13 cellular contexts compared by ENCODE assay signal in the genomic region with DNA sequence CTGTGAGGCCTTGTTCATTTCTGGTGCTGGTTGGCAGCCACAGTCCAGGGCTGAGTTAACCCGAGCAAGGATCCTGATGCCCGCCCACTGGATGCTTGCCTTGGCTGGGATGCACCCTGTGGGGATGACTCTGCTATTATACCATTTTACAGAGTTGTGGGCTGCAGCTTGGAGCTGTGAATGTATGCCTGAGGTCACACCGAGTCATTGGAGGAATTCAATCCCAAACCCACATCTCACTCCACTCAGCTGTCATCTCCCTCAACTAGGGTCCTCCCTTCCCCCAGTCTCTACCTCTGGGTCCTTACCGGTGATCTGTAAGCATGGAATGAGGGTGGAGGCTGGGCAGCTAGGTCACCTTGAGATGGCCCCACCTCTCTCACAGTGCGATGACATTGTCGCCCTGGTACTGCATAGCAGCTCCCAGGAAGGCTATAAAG.
DNase-seq lines count a peak whose midpoint lies in the region; ATAC-seq and TF ChIP-seq lines count a peak whose summit lies in the region.
"Had no signal": no experiment of that assay in that cellular context is flagged by ENCODE, and none has a peak within 500 bp of the region (broad histone marks: within the 10 kb centered on the region; RNA-seq: fewer than 3 reads in every experiment).

No MANE protein-coding gene starts in this region.

- DNase-seq in EL, result peak; percentile 82
- no peak for DNase-seq in RWPE2 (ENCODE audit: low spot score)
- no peak for DNase-seq in epithelial cell of prostate (ENCODE audit: low read depth, low spot score)
- no peak for DNase-seq in NOMO-1 (lab: John Stamatoyannopoulos, UW; ENCODE audit: unreplicated experiment in 2 of 2)
- DNase-seq: activated CD4-positive, CD25-positive, alpha-beta regulatory T cell treated with anti-CD3 and anti-CD28 coated beads, Interleukin-2, amount 50 U/mL, for 72 hours; NCI-H1105; upper lobe of left lung had no signal

- H3K27me3 ChIP-seq in RWPE2 (ENCODE audit: insufficient read depth, poor library complexity, severe bottlenecking) (no peaks in the 10 kb centered on the region), neutrophil (no peaks in the 10 kb centered on the region)
- H3K27me3 ChIP-seq: cardiac muscle cell, neural progenitor cell, upper lobe of left lung had no signal

- ATAC-seq in RWPE2 (ENCODE audit: low read depth) (peak; percentile 62; the same call in 2 of the 3 replicates), GM19328 (IDR thresholded peaks at IDR 0.05; ENCODE audit: unreplicated experiment) (no peak), GM21717 (IDR thresholded peaks at IDR 0.05; ENCODE audit: unreplicated experiment) (no peak), HG03139 (IDR thresholded peaks at IDR 0.05; ENCODE audit: unreplicated experiment) (no peak)

- TF ChIP-seq CTCF in RWPE2 (IDR thresholded peaks at IDR 0.05; ENCODE audit: poor library complexity, severe bottlenecking), result no peak
- TF ChIP-seq CTCF in neutrophil (IDR thresholded peaks at IDR 0.05), result no peak

- H3K27ac ChIP-seq in RWPE2 (ENCODE audit: poor library complexity, severe bottlenecking), result no peak overlapping the region
- H3K27ac ChIP-seq in epithelial cell of prostate, result peak overlapping the region; percentile 37
- H3K27ac ChIP-seq in neutrophil, result peak overlapping the region; percentile 79
- H3K27ac ChIP-seq: cardiac muscle cell, neural progenitor cell, upper lobe of left lung had no signal

- H3K4me1 ChIP-seq in RWPE2 (ENCODE audit: insufficient read depth, poor library complexity, severe bottlenecking) (no peaks in the 10 kb centered on the region), neutrophil (ENCODE audit: control insufficient read depth in 1 of 2, insufficient read depth in 1 of 2, low read depth in 1 of 2, low read length in 1 of 2) (peaks cover 31 to 50% of the 10 kb centered on the region in 2 experiments)
- H3K4me1 ChIP-seq: neural progenitor cell had no signal

- H3K4me3 ChIP-seq in RWPE2 (ENCODE audit: severe bottlenecking), result no peak overlapping the region
- no peak overlapping the region for H3K4me3 ChIP-seq in neutrophil (ENCODE audit: low read depth in 1 of 2, low read length in 1 of 2)
- H3K4me3 ChIP-seq: cardiac muscle cell, neural progenitor cell, upper lobe of left lung had no signal

- no peaks in the 10 kb centered on the region for H3K9me3 ChIP-seq in RWPE2 (ENCODE audit: severe bottlenecking)
- H3K9me3 ChIP-seq in neutrophil, result no peaks in the 10 kb centered on the region
- H3K9me3 ChIP-seq: upper lobe of left lung had no signal

- H3K36me3 ChIP-seq in RWPE2 (ENCODE audit: low read depth) (peaks cover 34% of the 10 kb centered on the region), neutrophil (peaks cover 63% of the 10 kb centered on the region)
- H3K36me3 ChIP-seq: cardiac muscle cell, neural progenitor cell had no signal
